10 cellular contexts compared by ENCODE assay signal in the genomic region with DNA sequence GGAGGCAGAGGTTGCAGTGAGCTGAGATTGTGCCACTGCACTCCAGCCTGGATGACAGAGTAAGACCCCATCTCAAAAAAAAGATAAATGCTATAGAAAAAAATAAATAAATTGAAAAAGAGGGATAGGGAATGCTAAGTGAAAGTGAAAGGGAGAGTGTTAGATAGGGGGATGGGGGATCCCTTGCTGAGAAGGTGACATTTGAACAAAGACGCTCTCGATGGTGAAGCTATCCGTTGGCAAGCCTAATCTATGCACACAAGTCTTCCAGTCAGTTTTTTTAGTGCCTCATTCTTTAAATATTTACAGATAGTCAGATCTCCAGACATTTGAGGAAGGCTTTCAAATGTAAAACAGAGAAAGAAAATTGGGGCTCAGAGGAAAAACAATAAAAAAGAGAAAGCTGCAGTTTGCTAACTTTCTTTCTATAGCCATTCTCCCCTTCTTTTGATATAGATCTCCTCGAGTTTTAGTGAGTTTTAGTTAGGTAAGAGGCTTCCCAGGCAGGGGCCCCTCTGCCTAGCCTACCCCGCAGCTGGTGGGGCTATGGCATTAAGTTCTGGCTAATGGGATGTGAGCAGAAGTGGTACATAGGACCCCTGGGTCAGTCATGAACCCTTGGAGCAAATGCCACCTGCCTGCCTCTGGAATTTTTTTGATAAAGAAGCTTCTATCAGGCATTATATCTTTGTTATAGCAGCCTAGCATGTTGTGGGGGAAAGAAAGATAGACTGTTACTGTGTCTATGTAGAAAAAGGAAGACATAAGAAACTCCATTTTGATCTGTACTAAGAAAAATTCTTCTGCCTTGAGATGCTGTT. TPM values are rescaled to one million over a fixed set of nuclear protein-coding genes. Genes with fewer than 3 reads are reported as not detected.
DNase-seq lines count a peak whose midpoint lies in the region; ATAC-seq and TF ChIP-seq lines count a peak whose summit lies in the region.
"Had no signal": no experiment of that assay in that cellular context is flagged by ENCODE, and none has a peak within 500 bp of the region (broad histone marks: within the 10 kb centered on the region; RNA-seq: fewer than 3 reads in every experiment).

No MANE protein-coding gene starts in this region.

- H3K27me3 Mint-ChIP-seq in CD14-positive monocyte (ENCODE audit: low read depth in 3 of 3) = peaks cover 0 to 2% (median 0%) of the 10 kb centered on the region in 3 donors

- H3K27ac ChIP-seq in KOPT-K1 (ENCODE audit: low read depth, low read length, poor library complexity, severe bottlenecking) (peak overlapping the region; percentile 80), esophagus squamous epithelium (peak overlapping the region in 3 of 4 donors; percentile 73 to 89 (median 79)), neutrophil (peak overlapping the region; percentile 98), dorsolateral prefrontal cortex (peak overlapping the region in 12 of 59 donors; percentile 9 to 81 (median 56))
- H3K27ac ChIP-seq: KMS-11 had no signal

- peaks cover 67% of the 10 kb centered on the region for H3K4me1 Mint-ChIP-seq in CD14-positive monocyte

- H3K4me1 ChIP-seq in esophagus squamous epithelium (peaks cover 21 to 44% (median 32%) of the 10 kb centered on the region in 3 donors), neutrophil (ENCODE audit: control insufficient read depth in 1 of 2, insufficient read depth in 1 of 2, low read depth in 1 of 2, low read length in 1 of 2) (peaks cover 49 to 59% of the 10 kb centered on the region in 2 experiments)

- 45 to 51% methylated on average over 5 of the region's 5 CpGs for WGBS in esophagus squamous epithelium, 2 donors

- DNase-seq in CD14-positive monocyte (ENCODE audit: low spot score) = no peak
- DNase-seq in esophagus squamous epithelium (lab: John Stamatoyannopoulos, UW) = no peak
- DNase-seq in dorsolateral prefrontal cortex = no peak
- DNase-seq in NCI-H774 (lab: John Stamatoyannopoulos, UW) = no peak
- DNase-seq: NCI-H82 had no signal

- H3K27ac Mint-ChIP-seq in CD14-positive monocyte = peak overlapping the region; percentile 85 to 94 (median 92)

- H3K9me3 Mint-ChIP-seq in CD14-positive monocyte = peaks cover 0 to 9% (median 3%) of the 10 kb centered on the region in 7 donors

- H3K4me3 Mint-ChIP-seq in CD14-positive monocyte = no peak overlapping the region

- intact Hi-C loops in CD14-positive monocyte (cut with micrococcal nuclease) (no loop called here), esophagus squamous epithelium (cut with DNase I) (no loop called here), dorsolateral prefrontal cortex (cut with DNase I) (no loop called here)

- H3K4me3 ChIP-seq in esophagus squamous epithelium (no peak overlapping the region), neutrophil (ENCODE audit: low read depth in 1 of 2, low read length in 1 of 2) (no peak overlapping the region), dorsolateral prefrontal cortex (no peak overlapping the region)

- peaks cover 26% of the 10 kb centered on the region for H3K36me3 ChIP-seq in KOPT-K1 (ENCODE audit: insufficient read depth, low read length)
- peaks cover 0 to 11% (median 2%) of the 10 kb centered on the region in 3 donors for H3K36me3 ChIP-seq in esophagus squamous epithelium
- H3K36me3 ChIP-seq in neutrophil = peaks cover 67% of the 10 kb centered on the region

- TF ChIP-seq CTCF in CD14-positive monocyte (IDR thresholded peaks at IDR 0.05) = no peak
- no peak for TF ChIP-seq CTCF in esophagus squamous epithelium (IDR thresholded peaks at IDR 0.05)
- no peak for TF ChIP-seq CTCF in neutrophil (IDR thresholded peaks at IDR 0.05)
- no peak for TF ChIP-seq CTCF in dorsolateral prefrontal cortex (IDR thresholded peaks at IDR 0.05 in 54 of 56, conservative IDR thresholded peaks at IDR 0.05 in 2 of 56; ENCODE audit: low read depth in 1 of 56, partially characterized antibody in 56 of 56)

- TF ChIP-seq POLR2A in esophagus squamous epithelium (IDR thresholded peaks at IDR 0.05) = no peak

- H3K27me3 ChIP-seq in esophagus squamous epithelium (no peaks in the 10 kb centered on the region), neutrophil (no peaks in the 10 kb centered on the region), dorsolateral prefrontal cortex (no peaks in the 10 kb centered on the region)

- ATAC-seq in HG03460 (IDR thresholded peaks at IDR 0.05; ENCODE audit: unreplicated experiment) (no peak), HG03045 (IDR thresholded peaks at IDR 0.05; ENCODE audit: unreplicated experiment) (no peak)

- no peaks in the 10 kb centered on the region for H3K9me3 ChIP-seq in KOPT-K1 (ENCODE audit: insufficient read depth, low read length, poor library complexity, severe bottlenecking)
- H3K9me3 ChIP-seq in esophagus squamous epithelium = no peaks in the 10 kb centered on the region
- no peaks in the 10 kb centered on the region for H3K9me3 ChIP-seq in neutrophil

- peaks cover 54 to 90% of the 10 kb centered on the region in 2 donors for H3K36me3 Mint-ChIP-seq in CD14-positive monocyte

RNA-seq across cellular contexts. Expression of a gene that starts 12.0 kb away (rescaled TPM):
- 100 to 1,000 TPM; 555 to 603 TPM for polyA plus RNA-seq in CD14-positive monocyte
- total RNA-seq in esophagus squamous epithelium (10 to 100 TPM in 3 of 4 donors, 1 to 10 TPM in 1; 5.3 to 37.8 (median 14.2) TPM), dorsolateral prefrontal cortex (100 to 1,000 TPM in 3 of 120 experiments, 10 to 100 TPM in 117; 13.7 to 109 (median 43.0) TPM)
